In genomic region chr21:25323356-25323949, GRCh38 we compare ENCODE assay signal across 13 cellular contexts.
"Had no signal": no experiment of that assay in that cellular context is flagged by ENCODE, and none has a peak within 500 bp of the region (broad histone marks: within the 10 kb centered on the region; RNA-seq: fewer than 3 reads in every experiment).

No MANE protein-coding gene starts in this region.

- H3K36me3 Mint-ChIP-seq: activated CD4-positive, alpha-beta memory T cell treated with anti-CD3 and anti-CD28 coated beads for 36 hours; activated CD8-positive, alpha-beta memory T cell treated with anti-CD3 and anti-CD28 coated beads, Interleukin-2, amount 10 ng/mL, durations not matched to agents 7 days and 5 days; activated naive CD4-positive, alpha-beta T cell treated with anti-CD3 and anti-CD28 coated beads, Interleukin-2, amount 10 ng/mL, durations not matched to agents 7 days and 5 days had no signal

- H3K9me3 Mint-ChIP-seq: activated CD4-positive, alpha-beta memory T cell treated with anti-CD3 and anti-CD28 coated beads for 36 hours; activated naive CD4-positive, alpha-beta T cell treated with anti-CD3 and anti-CD28 coated beads, Interleukin-2, amount 10 ng/mL, durations not matched to agents 7 days and 5 days; nephron had no signal

- H3K27me3 Mint-ChIP-seq: activated CD4-positive, alpha-beta memory T cell treated with anti-CD3 and anti-CD28 coated beads for 36 hours; activated CD8-positive, alpha-beta memory T cell treated with anti-CD3 and anti-CD28 coated beads, Interleukin-2, amount 10 ng/mL, durations not matched to agents 7 days and 5 days; activated naive CD4-positive, alpha-beta T cell treated with anti-CD3 and anti-CD28 coated beads, Interleukin-2, amount 10 ng/mL, durations not matched to agents 7 days and 5 days; progenitor cell of endocrine pancreas had no signal

- DNase-seq: activated CD4-positive, alpha-beta memory T cell treated with anti-CD3 and anti-CD28 coated beads for 36 hours; activated CD4-positive, alpha-beta T cell treated with anti-CD3 and anti-CD28 coated beads for 36 hours; activated CD8-positive, alpha-beta memory T cell treated with anti-CD3 and anti-CD28 coated beads, Interleukin-2, amount 10 ng/mL, durations not matched to agents 7 days and 5 days; activated naive CD4-positive, alpha-beta T cell treated with anti-CD3 and anti-CD28 coated beads, Interleukin-2, amount 10 ng/mL, durations not matched to agents 7 days and 5 days; activated T-cell treated with anti-CD3 and anti-CD28 coated beads, Interleukin-2, amount 50 U/mL, for 1 hour; hippocampal formation; occipital lobe; stimulated activated CD4-positive, alpha-beta T cell treated with anti-CD3 and anti-CD28 coated beads, Interleukin-4, amount 100 ng/mL, for 24 hours; stimulated activated naive CD4-positive, alpha-beta T cell; tibial artery; uterus had no signal

- H3K27ac Mint-ChIP-seq: activated CD4-positive, alpha-beta memory T cell treated with anti-CD3 and anti-CD28 coated beads for 36 hours; activated CD4-positive, alpha-beta T cell treated with anti-CD3 and anti-CD28 coated beads for 36 hours; activated CD8-positive, alpha-beta memory T cell treated with anti-CD3 and anti-CD28 coated beads, Interleukin-2, amount 10 ng/mL, durations not matched to agents 7 days and 5 days; activated naive CD4-positive, alpha-beta T cell treated with anti-CD3 and anti-CD28 coated beads, Interleukin-2, amount 10 ng/mL, durations not matched to agents 7 days and 5 days; nephron; progenitor cell of endocrine pancreas had no signal

- H3K4me1 Mint-ChIP-seq: activated CD4-positive, alpha-beta T cell treated with anti-CD3 and anti-CD28 coated beads for 36 hours; activated CD8-positive, alpha-beta memory T cell treated with anti-CD3 and anti-CD28 coated beads, Interleukin-2, amount 10 ng/mL, durations not matched to agents 7 days and 5 days; activated naive CD4-positive, alpha-beta T cell treated with anti-CD3 and anti-CD28 coated beads, Interleukin-2, amount 10 ng/mL, durations not matched to agents 7 days and 5 days had no signal

- H3K4me3 Mint-ChIP-seq: activated CD4-positive, alpha-beta memory T cell treated with anti-CD3 and anti-CD28 coated beads for 36 hours; activated CD4-positive, alpha-beta T cell treated with anti-CD3 and anti-CD28 coated beads for 36 hours; activated CD8-positive, alpha-beta memory T cell treated with anti-CD3 and anti-CD28 coated beads, Interleukin-2, amount 10 ng/mL, durations not matched to agents 7 days and 5 days; activated naive CD4-positive, alpha-beta T cell treated with anti-CD3 and anti-CD28 coated beads, Interleukin-2, amount 10 ng/mL, durations not matched to agents 7 days and 5 days; nephron had no signal
